33 cellular contexts compared by ENCODE assay signal in the genomic region with DNA sequence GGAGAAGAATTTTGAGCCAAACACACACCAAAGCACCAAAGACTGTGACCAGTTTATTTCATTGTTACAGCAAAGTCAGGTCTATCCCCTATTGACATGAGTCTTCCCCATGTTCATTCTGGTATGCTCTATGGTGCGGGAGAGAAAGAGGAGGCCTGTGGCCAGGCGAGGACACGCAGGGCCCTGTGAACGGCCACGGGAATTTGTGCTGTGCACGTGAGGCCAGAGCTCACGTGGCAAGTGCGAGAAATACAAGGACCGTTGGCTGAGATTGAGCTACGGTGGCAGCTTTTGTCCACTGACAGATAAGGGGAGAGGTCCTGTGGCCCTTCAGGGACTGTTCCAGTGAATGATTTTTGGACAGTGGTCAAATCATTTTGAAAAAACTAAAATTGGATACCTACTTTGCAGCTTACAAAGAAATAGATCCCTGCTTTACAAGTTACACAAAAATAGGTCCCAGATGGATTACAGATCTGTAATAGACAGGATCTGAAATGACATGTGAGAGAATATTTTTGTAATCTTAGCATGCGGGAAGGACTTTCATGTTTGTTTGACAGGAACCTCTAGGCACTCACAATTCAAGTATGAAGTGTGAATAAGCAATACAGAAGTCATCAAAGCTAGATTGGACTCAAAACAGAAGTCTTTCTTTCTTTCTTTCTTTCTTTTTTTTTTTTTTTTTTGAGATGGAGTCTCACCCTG. TPM values are rescaled to one million over a fixed set of nuclear protein-coding genes. Genes with fewer than 3 reads are reported as not detected.
A peak's percentile ranks its signal among the peaks of the same experiment; 100 is the strongest.
DNase-seq lines count a peak whose midpoint lies in the region; ATAC-seq, FAIRE-seq and TF ChIP-seq lines count a peak whose summit lies in the region.
"Had no signal": no experiment of that assay in that cellular context is flagged by ENCODE, and none has a peak within 500 bp of the region (broad histone marks: within the 10 kb centered on the region; RNA-seq: fewer than 3 reads in every experiment).

No MANE protein-coding gene starts in this region.

- no peak for TF ChIP-seq CTCF in cardiac muscle cell (IDR thresholded peaks at IDR 0.05; ENCODE audit: low read depth, low read length)
- TF ChIP-seq CTCF in HepG2 (CRISPR knock-in tag; IDR thresholded peaks at IDR 0.05): no peak
- TF ChIP-seq CTCF in sigmoid colon (IDR thresholded peaks at IDR 0.05): no peak
- TF ChIP-seq CTCF in prostate gland (IDR thresholded peaks at IDR 0.05): no peak

- H3K27ac Mint-ChIP-seq in activated T-helper 17 cell treated with anti-CD3 and anti-CD28 coated beads, Interleukin-2, amount 50 U/mL, for 72 hours: no peak overlapping the region
- H3K27ac Mint-ChIP-seq: activated naive CD8-positive, alpha-beta T cell treated with anti-CD3 and anti-CD28 coated beads, Interleukin-2, amount 50 U/mL, for 24 hours; stimulated activated naive CD8-positive, alpha-beta T cell treated with anti-CD3 and anti-CD28 coated beads, Interleukin-15, Interleukin-2, amounts not matched to agents 100 ng/mL and 50 ng/mL, for 24 hours had no signal

- H3K4me1 Mint-ChIP-seq in activated T-helper 17 cell treated with anti-CD3 and anti-CD28 coated beads, Interleukin-2, amount 50 U/mL, for 72 hours: peaks cover 22% of the 10 kb centered on the region

- FAIRE-seq in HepG2 (lab: Jason Lieb, UNC) (no peak), HTR-8/SVneo (lab: Jason Lieb, UNC) (no peak)
- FAIRE-seq: astrocyte had no signal

- peaks cover 49% of the 10 kb centered on the region for H3K79me2 ChIP-seq in HepG2 (ENCODE audit: insufficient read depth, low read length)

- no peak overlapping the region for H3K4me2 ChIP-seq in HepG2 (ENCODE audit: low read depth, low read length)
- H3K4me2 ChIP-seq: PC-9, smooth muscle cell had no signal

- TF ChIP-seq EP300 in HepG2 (IDR thresholded peaks at IDR 0.05; ENCODE audit: low read depth in 2 of 2, low read length in 2 of 2) (no peak), HepG2 (CRISPR knock-in tag; IDR thresholded peaks at IDR 0.05; ENCODE audit: borderline replicate concordance) (no peak), sigmoid colon (IDR thresholded peaks at IDR 0.05) (no peak)

- H3K36me3 Mint-ChIP-seq in activated T-helper 17 cell treated with anti-CD3 and anti-CD28 coated beads, Interleukin-2, amount 50 U/mL, for 72 hours (ENCODE audit: low read depth): peaks cover 43% of the 10 kb centered on the region

- over 99% methylated on average over 11 of the region's 11 CpGs for WGBS in HepG2 (ENCODE audit: low lambda C conversion rate)
- WGBS in sigmoid colon, 2 donors: 91 to 95% methylated on average over 11 of the region's 11 CpGs
- WGBS in prostate gland: 89% methylated on average over 11 of the region's 11 CpGs

- ATAC-seq in activated T-helper 17 cell treated with anti-CD3 and anti-CD28 coated beads, Interleukin-2, amount 50 U/mL, for 72 hours (replicated peaks): peak; percentile 1
- ATAC-seq in HepG2: no peak
- ATAC-seq: activated naive CD8-positive, alpha-beta T cell treated with anti-CD3 and anti-CD28 coated beads, Interleukin-2, amount 50 U/mL, for 24 hours; lower lobe of right lung; natural killer cell treated with Interleukin-12 subunit alpha and Interleukin-12 subunit beta and Interleukin-15 and Interleukin-18, amount 100 ng/mL, for 72 hours had no signal

- H3K9ac ChIP-seq in HepG2 (ENCODE audit: insufficient read depth, low read depth, low read length): no peak overlapping the region

- no peak overlapping the region for H2AFZ ChIP-seq in HepG2 (ENCODE audit: low read length)
- H2AFZ ChIP-seq: PC-9 had no signal

- DNase-seq in cardiac muscle cell (ENCODE audit: low read depth in 1 of 2, low spot score in 1 of 2) (no peak), HepG2 (ENCODE audit: low spot score) (no peak), sigmoid colon (peak; percentile 41), HTR-8/SVneo (ENCODE audit: insufficient read length, low spot score) (no peak), prostate gland (ENCODE audit: low spot score) (no peak), NCI-H1092 treated with DMSO at 0.1 percent for 48 hours (lab: John Stamatoyannopoulos, UW) (no peak)
- DNase-seq in stimulated activated CD4-positive, alpha-beta T cell treated with anti-CD3 and anti-CD28 coated beads, Interleukin-15, amount 100 ng/mL, for 24 hours: no peak
- DNase-seq: activated CD4-positive, alpha-beta T cell treated with anti-CD3 and anti-CD28 coated beads for 1 hour; activated gamma-delta T cell treated with Interleukin-2 at 50 U/mL for 16 hours; activated naive CD8-positive, alpha-beta T cell treated with anti-CD3 and anti-CD28 coated beads, Interleukin-2, amount 50 U/mL, for 24 hours; BE2C; caudate nucleus; CD8-positive, alpha-beta memory T cell; effector CD8-positive, alpha-beta T cell; EL; H9; lower lobe of right lung; NCI-H1417; NCI-H2029; NCI-H526 treated with DMSO at 0.1 percent for 48 hours; NK-92 treated with Interleukin-12 subunit alpha and Interleukin-12 subunit beta, amount 100 ng/mL, for 24 hours; occipital lobe; PC-9; SHP77; stimulated activated CD4-positive, alpha-beta T cell treated with anti-CD3 and anti-CD28 coated beads, Interleukin-1b, Interleukin-23, amount 100 ng/mL, for 48 hours; thyroid gland had no signal

- H3K27ac ChIP-seq in cardiac muscle cell (peak overlapping the region; percentile 62), HepG2 (ENCODE audit: extremely low read length, insufficient read depth, low read length) (peak overlapping the region; percentile 13), sigmoid colon (no peak overlapping the region), prostate gland (no peak overlapping the region)
- H3K27ac ChIP-seq: coronary artery, epithelial cell of prostate, lower lobe of right lung, PC-9, thyroid gland had no signal

- H3K27me3 ChIP-seq in cardiac muscle cell (no peaks in the 10 kb centered on the region), HepG2 (ENCODE audit: control insufficient read depth in 1 of 2, insufficient read depth in 2 of 2, low read length in 2 of 2) (no peaks in the 10 kb centered on the region), sigmoid colon (no peaks in the 10 kb centered on the region), prostate gland (replicated peaks; ENCODE audit: insufficient read depth) (no peaks in the 10 kb centered on the region)
- H3K27me3 ChIP-seq: BE2C, thyroid gland had no signal

- H3K36me3 ChIP-seq in cardiac muscle cell: peaks cover 5% of the 10 kb centered on the region
- peaks cover 7 to 11% of the 10 kb centered on the region in 2 experiments for H3K36me3 ChIP-seq in HepG2 (replicated peaks in 1 of 2; ENCODE audit: control insufficient read depth in 1 of 2, insufficient read depth in 2 of 2, low read length in 2 of 2)
- peaks cover 0 to 25% (median 0%) of the 10 kb centered on the region in 4 donors for H3K36me3 ChIP-seq in sigmoid colon
- no peaks in the 10 kb centered on the region for H3K36me3 ChIP-seq in prostate gland

- H3K27me3 Mint-ChIP-seq in activated T-helper 17 cell treated with anti-CD3 and anti-CD28 coated beads, Interleukin-2, amount 50 U/mL, for 72 hours: no peaks in the 10 kb centered on the region
- H3K27me3 Mint-ChIP-seq: activated naive CD8-positive, alpha-beta T cell treated with anti-CD3 and anti-CD28 coated beads, Interleukin-2, amount 50 U/mL, for 24 hours; CD8-positive, alpha-beta memory T cell; natural killer cell treated with Interleukin-12 subunit alpha and Interleukin-12 subunit beta and Interleukin-15 and Interleukin-18, amount 100 ng/mL, for 72 hours; stimulated activated naive CD8-positive, alpha-beta T cell treated with anti-CD3 and anti-CD28 coated beads, Interleukin-15, Interleukin-2, amounts not matched to agents 100 ng/mL and 50 ng/mL, for 24 hours had no signal

- no peak for TF ChIP-seq RAD21 in HepG2 (CRISPR knock-in tag; IDR thresholded peaks at IDR 0.05)

- POLR2A ChIA-PET in HepG2 (lab: Yijun Ruan, JAX): interaction anchor here (2.1 to 7.1 kb wide), 2 partner anchors 20 to 44 kb away, joined by 7 to 94 read pairs; partner anchors contain the start of gene WDR73

- H3K4me3 Mint-ChIP-seq in activated T-helper 17 cell treated with anti-CD3 and anti-CD28 coated beads, Interleukin-2, amount 50 U/mL, for 72 hours: no peak overlapping the region
- H3K4me3 Mint-ChIP-seq: activated naive CD8-positive, alpha-beta T cell treated with anti-CD3 and anti-CD28 coated beads, Interleukin-2, amount 50 U/mL, for 24 hours; CD8-positive, alpha-beta memory T cell; H9; natural killer cell treated with Interleukin-12 subunit alpha and Interleukin-12 subunit beta and Interleukin-15 and Interleukin-18, amount 100 ng/mL, for 72 hours; stimulated activated naive CD8-positive, alpha-beta T cell treated with anti-CD3 and anti-CD28 coated beads, Interleukin-15, Interleukin-2, amounts not matched to agents 100 ng/mL and 50 ng/mL, for 24 hours had no signal

- CTCF ChIA-PET in HepG2 (lab: Yijun Ruan, JAX; ENCODE audit: low intra/inter-chr PET ratio, low total read pairs): no interaction called here

- no TSS peak for BruUV-seq in HepG2 (replicated peaks; lab: Mats Ljungman, UMichigan)

- intact Hi-C loops in HepG2 (cut with micrococcal nuclease; ENCODE audit: unreplicated experiment) (no loop called here), sigmoid colon (cut with DNase I) (no loop called here), prostate gland (cut with DNase I) (no loop called here)

- no peaks in the 10 kb centered on the region for H4K20me1 ChIP-seq in HepG2 (ENCODE audit: insufficient read depth, low read length)

- in situ Hi-C loops in HepG2 (cut with HindIII; ENCODE audit: extremely low pct_ligation_motif_present, low pct_unique_long_range_greater_than_20kb): no loop called here

- no peaks in the 10 kb centered on the region for H3K9me3 ChIP-seq in cardiac muscle cell (ENCODE audit: low read depth)
- no peaks in the 10 kb centered on the region for H3K9me3 ChIP-seq in HepG2 (ENCODE audit: low read length)
- H3K9me3 ChIP-seq in sigmoid colon: no peaks in the 10 kb centered on the region
- H3K9me3 ChIP-seq in prostate gland: no peaks in the 10 kb centered on the region
- H3K9me3 ChIP-seq: BE2C, lower lobe of right lung, thyroid gland had no signal

- H3K9me3 Mint-ChIP-seq in activated T-helper 17 cell treated with anti-CD3 and anti-CD28 coated beads, Interleukin-2, amount 50 U/mL, for 72 hours: no peaks in the 10 kb centered on the region
- H3K9me3 Mint-ChIP-seq: activated naive CD8-positive, alpha-beta T cell treated with anti-CD3 and anti-CD28 coated beads, Interleukin-2, amount 50 U/mL, for 24 hours; CD8-positive, alpha-beta memory T cell; H9; natural killer cell treated with Interleukin-12 subunit alpha and Interleukin-12 subunit beta and Interleukin-15 and Interleukin-18, amount 100 ng/mL, for 72 hours; stimulated activated naive CD8-positive, alpha-beta T cell treated with anti-CD3 and anti-CD28 coated beads, Interleukin-15, Interleukin-2, amounts not matched to agents 100 ng/mL and 50 ng/mL, for 24 hours had no signal

- H3K4me3 ChIP-seq in cardiac muscle cell (no peak overlapping the region), HepG2 (replicated peaks in 1 of 3; ENCODE audit: insufficient read depth in 1 of 3, low read depth in 2 of 3, low read length in 3 of 3) (no peak overlapping the region), sigmoid colon (no peak overlapping the region), prostate gland (no peak overlapping the region)
- H3K4me3 ChIP-seq: coronary artery, lower lobe of right lung, PC-9, smooth muscle cell, thyroid gland had no signal

- H3K4me1 ChIP-seq in cardiac muscle cell (ENCODE audit: low read depth): no peaks in the 10 kb centered on the region
- H3K4me1 ChIP-seq in HepG2 (ENCODE audit: insufficient read depth, low read length): peaks cover 52% of the 10 kb centered on the region
- no peaks in the 10 kb centered on the region for H3K4me1 ChIP-seq in sigmoid colon
- H3K4me1 ChIP-seq in prostate gland (replicated peaks): no peaks in the 10 kb centered on the region
- H3K4me1 ChIP-seq: BE2C, lower lobe of right lung had no signal

- TF ChIP-seq POLR2A in HepG2 (IDR thresholded peaks at IDR 0.05; ENCODE audit: insufficient read depth in 1 of 2, low read depth in 2 of 2, low read length in 2 of 2): no peak
- no peak for TF ChIP-seq POLR2A in sigmoid colon (IDR thresholded peaks at IDR 0.05)
- TF ChIP-seq POLR2A in prostate gland (IDR thresholded peaks at IDR 0.05): no peak

RNA-seq across cellular contexts. Expression of gene ZSCAN2, which starts 9.2 kb away (rescaled TPM):
- total RNA-seq in activated T-helper 17 cell treated with anti-CD3 and anti-CD28 coated beads, Interleukin-2, amount 50 U/mL, for 72 hours: 10 to 100 TPM in 1 of 2 donors, 1 to 10 TPM in 1; 9.0 to 14.1 TPM
- total RNA-seq in cardiac muscle cell (24.4 and 38.3 TPM in 2 replicates), HepG2 (2016; rRNA removed; fragmentation: Illumina TruSeq; extraction: Trizol) (21.5 and 23.7 TPM in 2 replicates), sigmoid colon (10 to 100 TPM in 1 of 4 donors, 1 to 10 TPM in 3; 4.2 to 17.0 (median 6.8) TPM), prostate gland (10 to 100 TPM; 13.9 to 23.2 TPM)
- polyA plus RNA-seq in cardiac muscle cell (24.8 and 28.1 TPM in 2 replicates), HepG2 (2011; rRNA removed) (10.9 and 11.4 TPM in 2 replicates), sigmoid colon (1 to 10 TPM; 2.4 to 6.9 (median 4.2) TPM)
- total RNA-seq in HepG2 (2016; cell fraction: cytosol; rRNA removed; fragmentation: Illumina TruSeq; extraction: Trizol; ENCODE audit: low read depth): 5.3 and 7.3 TPM in 2 replicates
- total RNA-seq in HepG2 (2016; cell fraction: insoluble cytoplasmic fraction; rRNA removed; fragmentation: Illumina TruSeq; extraction: Trizol): 24.0 and 25.1 TPM in 2 replicates
- 11.5 and 12.3 TPM in 2 replicates for total RNA-seq in HepG2 (2016; cell fraction: membrane; rRNA removed; fragmentation: Illumina TruSeq; extraction: Trizol)
- 14.5 and 18.1 TPM in 2 replicates for total RNA-seq in HepG2 (2016; cell fraction: nucleus; rRNA removed; fragmentation: Illumina TruSeq; extraction: Trizol)
- polyA plus RNA-seq in HepG2 (2011; cell fraction: cytosol; rRNA removed): 8.2 and 10.4 TPM in 2 replicates
- 9.0 and 10.7 TPM in 2 replicates for polyA plus RNA-seq in HepG2 (2011; cell fraction: nucleus; rRNA removed)
- polyA plus RNA-seq in HepG2 (2012): 7.4 and 9.0 TPM in 2 replicates
- polyA plus RNA-seq in HepG2 (2016; cell fraction: cytosol; fragmentation: Illumina TruSeq; extraction: Trizol; ENCODE audit: low read depth): 6.4 and 6.7 TPM in 2 replicates
- 20.5 and 21.3 TPM in 2 replicates for polyA plus RNA-seq in HepG2 (2016; cell fraction: insoluble cytoplasmic fraction; fragmentation: Illumina TruSeq; extraction: Trizol; ENCODE audit: low read depth)
- 8.9 and 9.9 TPM in 2 replicates for polyA plus RNA-seq in HepG2 (2016; cell fraction: membrane; fragmentation: Illumina TruSeq; extraction: Trizol; ENCODE audit: low read depth)
- polyA plus RNA-seq in HepG2 (2016; cell fraction: nucleus; fragmentation: Illumina TruSeq; extraction: Trizol; ENCODE audit: insufficient read depth, low read depth): 22.1 and 26.1 TPM in 2 replicates
- 5.9 and 16.0 TPM in 2 replicates for polyA minus RNA-seq in HepG2 (2011; rRNA and poly(A)+ RNA removed; ENCODE audit: low replicate concordance)
- polyA minus RNA-seq in HepG2 (2011; cell fraction: cytosol; rRNA and poly(A)+ RNA removed): 6.9 and 8.2 TPM in 2 replicates
- 16.1 and 23.2 TPM in 2 replicates for polyA minus RNA-seq in HepG2 (2011; cell fraction: nucleus; rRNA and poly(A)+ RNA removed)

RNA-seq across cellular contexts. Expression of gene WDR73, which starts 44.1 kb away (rescaled TPM):
- 10 to 100 TPM; 14.8 to 22.5 TPM for total RNA-seq in activated T-helper 17 cell treated with anti-CD3 and anti-CD28 coated beads, Interleukin-2, amount 50 U/mL, for 72 hours
- total RNA-seq in cardiac muscle cell (25.0 and 31.8 TPM in 2 replicates), HepG2 (2016; rRNA removed; fragmentation: Illumina TruSeq; extraction: Trizol) (32.5 and 35.5 TPM in 2 replicates), sigmoid colon (10 to 100 TPM; 16.8 to 22.7 (median 19.2) TPM), prostate gland (10 to 100 TPM; 20.7 to 43.9 TPM)
- polyA plus RNA-seq in cardiac muscle cell (39.6 and 50.4 TPM in 2 replicates), HepG2 (2011; rRNA removed) (20.0 and 21.9 TPM in 2 replicates), sigmoid colon (10 to 100 TPM in 2 of 3 donors, 1 to 10 TPM in 1; 6.7 to 18.7 (median 10.8) TPM)
- 10.8 and 11.7 TPM in 2 replicates for total RNA-seq in HepG2 (2016; cell fraction: cytosol; rRNA removed; fragmentation: Illumina TruSeq; extraction: Trizol; ENCODE audit: low read depth)
- total RNA-seq in HepG2 (2016; cell fraction: insoluble cytoplasmic fraction; rRNA removed; fragmentation: Illumina TruSeq; extraction: Trizol): 32.6 and 33.3 TPM in 2 replicates
- total RNA-seq in HepG2 (2016; cell fraction: membrane; rRNA removed; fragmentation: Illumina TruSeq; extraction: Trizol): 18.7 and 20.1 TPM in 2 replicates
- total RNA-seq in HepG2 (2016; cell fraction: nucleus; rRNA removed; fragmentation: Illumina TruSeq; extraction: Trizol): 31.9 and 35.3 TPM in 2 replicates
- 10.8 and 12.7 TPM in 2 replicates for polyA plus RNA-seq in HepG2 (2011; cell fraction: cytosol; rRNA removed)
- polyA plus RNA-seq in HepG2 (2011; cell fraction: nucleus; rRNA removed): 45.9 and 52.5 TPM in 2 replicates
- 14.1 and 15.5 TPM in 2 replicates for polyA plus RNA-seq in HepG2 (2012)
- 7.3 and 8.1 TPM in 2 replicates for polyA plus RNA-seq in HepG2 (2016; cell fraction: cytosol; fragmentation: Illumina TruSeq; extraction: Trizol; ENCODE audit: low read depth)
- polyA plus RNA-seq in HepG2 (2016; cell fraction: insoluble cytoplasmic fraction; fragmentation: Illumina TruSeq; extraction: Trizol; ENCODE audit: low read depth): 24.7 and 25.3 TPM in 2 replicates
- 13.1 and 14.1 TPM in 2 replicates for polyA plus RNA-seq in HepG2 (2016; cell fraction: membrane; fragmentation: Illumina TruSeq; extraction: Trizol; ENCODE audit: low read depth)
- 60.7 and 63.6 TPM in 2 replicates for polyA plus RNA-seq in HepG2 (2016; cell fraction: nucleus; fragmentation: Illumina TruSeq; extraction: Trizol; ENCODE audit: insufficient read depth, low read depth)
- polyA minus RNA-seq in HepG2 (2011; rRNA and poly(A)+ RNA removed; ENCODE audit: low replicate concordance): 23.7 and 63.4 TPM in 2 replicates
- polyA minus RNA-seq in HepG2 (2011; cell fraction: cytosol; rRNA and poly(A)+ RNA removed): 4.2 and 5.5 TPM in 2 replicates
- polyA minus RNA-seq in HepG2 (2011; cell fraction: nucleus; rRNA and poly(A)+ RNA removed): 27.8 and 29.0 TPM in 2 replicates

RNA-seq across cellular contexts. Expression of gene NMB, which starts 48.0 kb away (rescaled TPM):
- 1 to 10 TPM; 7.8 TPM for total RNA-seq in activated T-helper 17 cell treated with anti-CD3 and anti-CD28 coated beads, Interleukin-2, amount 50 U/mL, for 72 hours
- total RNA-seq in cardiac muscle cell: 4.1 and 6.4 TPM in 2 replicates
- polyA plus RNA-seq in cardiac muscle cell: 5.9 and 9.0 TPM in 2 replicates
- 15.5 and 25.4 TPM in 2 replicates for total RNA-seq in HepG2 (2016; rRNA removed; fragmentation: Illumina TruSeq; extraction: Trizol)
- total RNA-seq in HepG2 (2016; cell fraction: cytosol; rRNA removed; fragmentation: Illumina TruSeq; extraction: Trizol; ENCODE audit: low read depth): 88.1 and 117 TPM in 2 replicates
- total RNA-seq in HepG2 (2016; cell fraction: insoluble cytoplasmic fraction; rRNA removed; fragmentation: Illumina TruSeq; extraction: Trizol): 16.2 and 26.0 TPM in 2 replicates
- total RNA-seq in HepG2 (2016; cell fraction: membrane; rRNA removed; fragmentation: Illumina TruSeq; extraction: Trizol): 60.2 and 72.6 TPM in 2 replicates
- total RNA-seq in HepG2 (2016; cell fraction: nucleus; rRNA removed; fragmentation: Illumina TruSeq; extraction: Trizol): 10.9 and 13.4 TPM in 2 replicates
- 10.4 and 11.4 TPM in 2 replicates for polyA plus RNA-seq in HepG2 (2011; rRNA removed)
- 5.0 and 11.2 TPM in 2 replicates for polyA plus RNA-seq in HepG2 (2011; cell fraction: cytosol; rRNA removed)
- polyA plus RNA-seq in HepG2 (2011; cell fraction: nucleus; rRNA removed): 4.2 and 5.7 TPM in 2 replicates
- 5.3 and 6.5 TPM in 2 replicates for polyA plus RNA-seq in HepG2 (2012)
- 114 and 137 TPM in 2 replicates for polyA plus RNA-seq in HepG2 (2016; cell fraction: cytosol; fragmentation: Illumina TruSeq; extraction: Trizol; ENCODE audit: low read depth)
- polyA plus RNA-seq in HepG2 (2016; cell fraction: insoluble cytoplasmic fraction; fragmentation: Illumina TruSeq; extraction: Trizol; ENCODE audit: low read depth): 13.5 and 14.0 TPM in 2 replicates
- 57.5 and 62.3 TPM in 2 replicates for polyA plus RNA-seq in HepG2 (2016; cell fraction: membrane; fragmentation: Illumina TruSeq; extraction: Trizol; ENCODE audit: low read depth)
- polyA plus RNA-seq in HepG2 (2016; cell fraction: nucleus; fragmentation: Illumina TruSeq; extraction: Trizol; ENCODE audit: insufficient read depth, low read depth): 20.7 and 22.2 TPM in 2 replicates
- polyA minus RNA-seq in HepG2 (2011; rRNA and poly(A)+ RNA removed; ENCODE audit: low replicate concordance): 3.7 TPM in 1 of 2 replicates, not detected in the other
- polyA minus RNA-seq in HepG2 (2011; cell fraction: cytosol; rRNA and poly(A)+ RNA removed): 1.3 and 2.9 TPM in 2 replicates
- polyA minus RNA-seq in HepG2 (2011; cell fraction: nucleus; rRNA and poly(A)+ RNA removed): 1.1 and 1.2 TPM in 2 replicates
- total RNA-seq in sigmoid colon: 1 to 10 TPM; 3.0 to 8.9 (median 8.0) TPM
- polyA plus RNA-seq in sigmoid colon: 1 to 10 TPM in 2 of 3 donors, under 1 TPM in 1; 0.69 to 8.2 (median 1.2) TPM
- total RNA-seq in prostate gland: 10 to 100 TPM in 1 of 2 donors, 1 to 10 TPM in 1; 6.2 to 16.6 TPM

Comparison
In these comparisons a context has a peak if more than half of its experiments do, and no peak if none do; other contexts are left out.
1. H3K27ac ChIP-seq: peak in cardiac muscle cell (single experiment) and HepG2 (single experiment); none in sigmoid colon (0 of 4) and prostate gland (0 of 2).